In genomic region chr9:130997925-130998595, GRCh38 we compare ENCODE assay signal across 10 cellular contexts. TPM values are rescaled to one million over a fixed set of nuclear protein-coding genes. Genes with fewer than 3 reads are reported as not detected.
DNase-seq lines count a peak whose midpoint lies in the region; ATAC-seq, FAIRE-seq and TF ChIP-seq lines count a peak whose summit lies in the region.
"Had no signal": no experiment of that assay in that cellular context is flagged by ENCODE, and none has a peak within 500 bp of the region (broad histone marks: within the 10 kb centered on the region; RNA-seq: fewer than 3 reads in every experiment).

No MANE protein-coding gene starts in this region.

- no peak overlapping the region for H2AFZ ChIP-seq in GM12878 (ENCODE audit: control insufficient read depth, low read depth, low read length)

- ATAC-seq in GM12878 (peak; percentile 91), HG03457 (IDR thresholded peaks at IDR 0.05; ENCODE audit: unreplicated experiment) (no peak), HG03159 (IDR thresholded peaks at IDR 0.05; ENCODE audit: unreplicated experiment) (no peak)

- peak; percentile 57 to 69 (median 60) for TF ChIP-seq CTCF in GM12878 (IDR thresholded peaks at IDR 0.05 in 2 of 3, conservative IDR thresholded peaks at IDR 0.05 in 1 of 3; ENCODE audit: control insufficient read depth in 2 of 3, extremely low read depth in 1 of 3, insufficient read depth in 1 of 3, low read depth in 3 of 3, low read length in 3 of 3)

- H3K36me3 ChIP-seq in GM12878 (ENCODE audit: control insufficient read depth in 2 of 2, insufficient read depth in 2 of 2, low read length in 1 of 2), result no peaks in the 10 kb centered on the region

- WGBS in GM12878 (ENCODE audit: insufficient coverage, insufficient replicate concordance, low lambda C conversion rate, missing lambda C conversion rate), result 38% methylated on average over 28 of the region's 28 CpGs

- no peaks in the 10 kb centered on the region for H4K20me1 ChIP-seq in GM12878 (ENCODE audit: control insufficient read depth, insufficient read depth)

- RAD21 ChIA-PET in GM12878 (lab: Charles Lee; ENCODE audit: unreplicated experiment), result interaction anchor here (0.6 to 1.9 kb wide), 5 partner anchors 48 to 291 kb away, joined by 3 to 16 read pairs (median 4); no protein-coding TSS in a partner anchor

- H3K4me1 ChIP-seq in GM12878 (ENCODE audit: control insufficient read depth, insufficient read depth, low read length), result no peaks in the 10 kb centered on the region

- no peaks in the 10 kb centered on the region for H3K79me2 ChIP-seq in GM12878 (ENCODE audit: control insufficient read depth, insufficient read depth, low read length)

- no peak for FAIRE-seq in RCC 7860 (lab: Jason Lieb, UNC)
- no peak for FAIRE-seq in GM12878 (lab: Jason Lieb, UNC)

- POLR2A ChIA-PET in GM12878 (lab: Charles Lee), result no interaction called here

- TF ChIP-seq EP300 in GM12878 (IDR thresholded peaks at IDR 0.05; ENCODE audit: borderline replicate concordance in 1 of 2, control insufficient read depth in 1 of 2, low read depth in 2 of 2, low read length in 2 of 2), result no peak

- SMC1A ChIA-PET in GM12878 (lab: Charles Lee; ENCODE audit: uncharacterized antibody, unreplicated experiment), result interaction anchor here (1.0 to 1.3 kb wide), 4 partner anchors 126 to 292 kb away, joined by 3 to 13 read pairs (median 4); no protein-coding TSS in a partner anchor

- CTCF ChIA-PET in GM12878 (lab: Yijun Ruan, JAX), result interaction anchor here (0.6 to 2.7 kb wide), 14 partner anchors 14 to 298 kb away, joined by 3 to 33 read pairs (median 3); no protein-coding TSS in a partner anchor

- H3K4me2 ChIP-seq in GM12878 (ENCODE audit: control insufficient read depth, insufficient read depth), result no peak overlapping the region

- no TSS peak for BruUV-seq in GM12878 (replicated peaks; lab: Mats Ljungman, UMichigan)

- in situ Hi-C loops in GM12878 (cut with MboI), result no loop called here

- no peak overlapping the region for H3K27ac ChIP-seq in GM12878 (ENCODE audit: control insufficient read depth, insufficient read depth)
- H3K27ac ChIP-seq: SK-N-MC had no signal

- peaks cover 0 to 2% of the 10 kb centered on the region in 2 experiments; a peak in 2 of 4 replicates for H3K27me3 ChIP-seq in GM12878 (replicated peaks in 1 of 2; ENCODE audit: control insufficient read depth in 2 of 2, insufficient read depth in 2 of 2, low read length in 1 of 2)

- H3K9me3 ChIP-seq in GM12878 (replicated peaks; ENCODE audit: control insufficient read depth, insufficient read depth, low read length), result no peaks in the 10 kb centered on the region

- intact Hi-C loops in GM12878 (cut with micrococcal nuclease; ENCODE audit: unreplicated experiment), result loop anchor here (1.0 to 5.0 kb wide), 2 partner anchors 132 to 286 kb away; no protein-coding TSS in a partner anchor

- TF ChIP-seq RAD21 in GM12878 (IDR thresholded peaks at IDR 0.05; ENCODE audit: insufficient read depth, low read depth, low read length), result peak; percentile 62

- TF ChIP-seq POLR2A in GM12878 (IDR thresholded peaks at IDR 0.05; ENCODE audit: low read depth, low read length), result no peak

- H3K4me3 ChIP-seq in GM12878, result no peak overlapping the region
- H3K4me3 ChIP-seq: SK-N-MC had no signal

- DNase-seq in DMS153 treated with DMSO at 0.1 percent for 48 hours (lab: John Stamatoyannopoulos, UW; ENCODE audit: unreplicated experiment), result peak; percentile 40
- DNase-seq in HT1080 (ENCODE audit: low read depth), result peak; percentile 73
- DNase-seq in RCC 7860 (ENCODE audit: low spot score), result peak; percentile 64
- DNase-seq in GM12878 (ENCODE audit: low read depth, low spot score), result no peak
- peak in 47 of 51 donors; percentile 8 to 83 (median 47) for DNase-seq in hypothalamus (lab: John Stamatoyannopoulos, UW)
- DNase-seq in stimulated activated CD4-positive, alpha-beta T cell treated with anti-CD3 and anti-CD28 coated beads, Interleukin-15, amount 100 ng/mL, for 48 hours (ENCODE audit: low read depth in 2 of 2), result peak; percentile 24 to 31

- H3K9ac ChIP-seq in GM12878 (ENCODE audit: control insufficient read depth, insufficient read depth, low read length), result no peak overlapping the region

TF ChIP-seq in GM12878, 131 proteins besides CTCF, POLR2A, EP300 and RAD21:
- TF ChIP-seq JUNB (IDR thresholded peaks at IDR 0.05) (no peak), SMC3 (IDR thresholded peaks at IDR 0.05; ENCODE audit: borderline replicate concordance, low read length) (peak; percentile 38; the same call in 1 of the 2 replicates)

RNA-seq across cellular contexts. Expression of gene LAMC3, which starts 10.9 kb away (rescaled TPM):
- 0.13 and 0.29 TPM in 2 replicates for total RNA-seq in HT1080 (2014; rRNA removed; shearing (Covaris generic))
- polyA plus RNA-seq in HT1080 (2015; cell fraction: cytosol; rRNA removed), result 0.01 and 0.13 TPM in 2 replicates
- polyA plus RNA-seq in HT1080 (2015; cell fraction: nucleus; rRNA removed), result 0.08 and 0.10 TPM in 2 replicates
- total RNA-seq in GM12878 (2013; cell fraction: nucleolus; rRNA removed), result not detected in 2 replicates
- total RNA-seq in GM12878 (2014; rRNA removed) (under 0.01 TPM in 1 of 2 replicates, not detected in the other), GM12878 (2014; rRNA removed; fragmentation: Illumina TruSeq; extraction: Trizol) (not detected in 2 replicates), GM12878 (2021) (0.08 TPM in 1 of 2 replicates, not detected in the other)
- not detected for polyA plus RNA-seq in GM12878 (2011; ENCODE audit: low read depth)
- polyA plus RNA-seq in GM12878 (2011; rRNA removed) (not detected in 2 replicates), GM12878 (2014; fragmentation: Illumina TruSeq; extraction: Trizol) (not detected in 2 replicates), GM12878 (2014; fragmentation: Nextera tagmentation; extraction: Ambion mirVana) (not detected), GM12878 (2014; rRNA removed) (not detected in 2 replicates), GM12878 (2016; fragmentation: Nextera tagmentation; extraction: Ambion mirVana) (not detected)
- polyA plus RNA-seq in GM12878 (2011; cell fraction: cytosol; rRNA removed), result 0.02 TPM in 1 of 2 replicates, not detected in the other
- polyA plus RNA-seq in GM12878 (2011; cell fraction: nucleus; rRNA removed), result 0.03 TPM in 1 of 2 replicates, not detected in the other
- not detected in 2 replicates for polyA plus RNA-seq in GM12878 (2012)
- not detected in 2 replicates for polyA minus RNA-seq in GM12878 (2011; rRNA and poly(A)+ RNA removed)
- not detected in 2 replicates for polyA minus RNA-seq in GM12878 (2011; cell fraction: cytosol; rRNA and poly(A)+ RNA removed)
- polyA minus RNA-seq in GM12878 (2011; cell fraction: nucleus; rRNA and poly(A)+ RNA removed), result not detected in 2 replicates

RNA-seq across cellular contexts. Expression of gene FIBCD1, which starts 59.0 kb away (rescaled TPM):
- 11.6 TPM in 2 replicates for total RNA-seq in HT1080 (2014; rRNA removed; shearing (Covaris generic))
- polyA plus RNA-seq in HT1080 (2015; cell fraction: cytosol; rRNA removed), result 0.37 TPM in 2 replicates
- 0.41 and 0.47 TPM in 2 replicates for polyA plus RNA-seq in HT1080 (2015; cell fraction: nucleus; rRNA removed)
- not detected in 2 replicates for total RNA-seq in GM12878 (2013; cell fraction: nucleolus; rRNA removed)
- total RNA-seq in GM12878 (2014; rRNA removed) (2.5 TPM in 1 of 2 replicates, not detected in the other), GM12878 (2014; rRNA removed; fragmentation: Illumina TruSeq; extraction: Trizol) (not detected in 2 replicates), GM12878 (2021) (0.08 and 0.95 TPM in 2 replicates)
- polyA plus RNA-seq in GM12878 (2011; ENCODE audit: low read depth), result not detected
- polyA plus RNA-seq in GM12878 (2011; rRNA removed) (0.07 TPM in 1 of 2 replicates, not detected in the other), GM12878 (2014; fragmentation: Illumina TruSeq; extraction: Trizol) (not detected in 2 replicates), GM12878 (2014; fragmentation: Nextera tagmentation; extraction: Ambion mirVana) (not detected), GM12878 (2014; rRNA removed) (0.04 and 0.41 TPM in 2 replicates), GM12878 (2016; fragmentation: Nextera tagmentation; extraction: Ambion mirVana) (under 1 TPM in 1 of 2 experiments, not detected in 1; 0.44 TPM)
- polyA plus RNA-seq in GM12878 (2011; cell fraction: cytosol; rRNA removed), result 0.32 and 0.36 TPM in 2 replicates
- 0.13 and 0.45 TPM in 2 replicates for polyA plus RNA-seq in GM12878 (2011; cell fraction: nucleus; rRNA removed)
- polyA plus RNA-seq in GM12878 (2012), result not detected in 2 replicates
- polyA minus RNA-seq in GM12878 (2011; rRNA and poly(A)+ RNA removed), result not detected in 2 replicates
- polyA minus RNA-seq in GM12878 (2011; cell fraction: cytosol; rRNA and poly(A)+ RNA removed), result 0.40 TPM in 1 of 2 replicates, not detected in the other
- polyA minus RNA-seq in GM12878 (2011; cell fraction: nucleus; rRNA and poly(A)+ RNA removed), result not detected in 2 replicates
- total RNA-seq: skeletal muscle tissue had no signal
